ENCODE assay signal across 12 cellular contexts in genomic region chr9:107732781-107733529, GRCh38.
DNase-seq lines count a peak whose midpoint lies in the region; ATAC-seq, FAIRE-seq and TF ChIP-seq lines count a peak whose summit lies in the region.
"Had no signal": no experiment of that assay in that cellular context is flagged by ENCODE, and none has a peak within 500 bp of the region (broad histone marks: within the 10 kb centered on the region; RNA-seq: fewer than 3 reads in every experiment).

No MANE protein-coding gene starts in this region.

- no peak overlapping the region for H3K27ac Mint-ChIP-seq in naive thymus-derived CD4-positive, alpha-beta T cell
- H3K27ac Mint-ChIP-seq: activated T-helper 1 cell treated with anti-CD3 and anti-CD28 coated beads, Interleukin-12 subunit alpha, Interleukin-12 subunit beta, Interleukin-2, Interleukin-4 antibody, amounts not matched to agents 30 ng/mL and 10 ng/mL and 1 ng/mL, durations not matched to agents 14 hours and 24 hours and 36 hours; natural killer cell had no signal

- peak; percentile 45 to 54; a peak in 4 of 6 replicates for ATAC-seq in A549
- ATAC-seq in naive thymus-derived CD4-positive, alpha-beta T cell, result no peak
- ATAC-seq: natural killer cell had no signal

- H3K4me3 Mint-ChIP-seq in naive thymus-derived CD4-positive, alpha-beta T cell, result no peak overlapping the region
- H3K4me3 Mint-ChIP-seq: activated T-helper 1 cell treated with anti-CD3 and anti-CD28 coated beads, Interleukin-12 subunit alpha, Interleukin-12 subunit beta, Interleukin-2, Interleukin-4 antibody, amounts not matched to agents 30 ng/mL and 10 ng/mL and 1 ng/mL, durations not matched to agents 14 hours and 24 hours and 36 hours; natural killer cell had no signal

- H3K27me3 ChIP-seq in muscle layer of colon (ENCODE audit: control insufficient read depth in 1 of 2, insufficient read depth in 2 of 2, low read length in 2 of 2) (no peaks in the 10 kb centered on the region), A673 (replicated peaks; ENCODE audit: insufficient read depth, low read depth, low read length, poor library complexity) (no peaks in the 10 kb centered on the region)
- H3K27me3 ChIP-seq in naive thymus-derived CD4-positive, alpha-beta T cell (ENCODE audit: control insufficient read depth in 2 of 2, insufficient read depth in 2 of 2, low read length in 2 of 2), result no peaks in the 10 kb centered on the region
- H3K27me3 ChIP-seq: BLaER1 had no signal

- DNase-seq in A549 (ENCODE audit: low read depth in 1 of 2, low spot score in 1 of 2) (no peak), OCI-M1 (lab: John Stamatoyannopoulos, UW) (peak; percentile 52), epithelial cell of proximal tubule (ENCODE audit: low read depth) (peak; percentile 68), A673 (ENCODE audit: low spot score) (no peak), AML-193 (lab: John Stamatoyannopoulos, UW) (no peak)
- no peak for DNase-seq in naive thymus-derived CD4-positive, alpha-beta T cell
- DNase-seq in activated CD4-positive, CD25-positive, alpha-beta regulatory T cell (lab: John Stamatoyannopoulos, UW), result no peak
- DNase-seq: natural killer cell, NCI-H187 treated with DMSO at 0.1 percent for 48 hours had no signal

- no peaks in the 10 kb centered on the region for H3K9me3 ChIP-seq in A549
- no peaks in the 10 kb centered on the region for H3K9me3 ChIP-seq in muscle layer of colon (ENCODE audit: low read length)
- H3K9me3 ChIP-seq in A673 (ENCODE audit: low read depth, low read length, poor library complexity, severe bottlenecking), result no peaks in the 10 kb centered on the region
- H3K9me3 ChIP-seq in naive thymus-derived CD4-positive, alpha-beta T cell (ENCODE audit: control insufficient read depth in 2 of 3, low read length in 3 of 3), result no peaks in the 10 kb centered on the region
- H3K9me3 ChIP-seq: BLaER1 had no signal

- H3K4me1 ChIP-seq in A549 (peaks cover 18% of the 10 kb centered on the region), muscle layer of colon (ENCODE audit: insufficient read depth, low read length) (peaks cover 23% of the 10 kb centered on the region), A673 (ENCODE audit: insufficient read depth, low read length, poor library complexity, severe bottlenecking) (no peaks in the 10 kb centered on the region)
- H3K4me1 ChIP-seq in naive thymus-derived CD4-positive, alpha-beta T cell (ENCODE audit: control insufficient read depth in 2 of 2, insufficient read depth in 2 of 2, low read length in 2 of 2), result no peaks in the 10 kb centered on the region
- H3K4me1 ChIP-seq: BLaER1 had no signal

- TF ChIP-seq RAD21 in A549 (conservative IDR thresholded peaks at IDR 0.05 in 1 of 2, IDR thresholded peaks at IDR 0.05 in 1 of 2), result no peak

- H3K27me3 Mint-ChIP-seq in naive thymus-derived CD4-positive, alpha-beta T cell, result peaks cover 0 to 15% (median 0%) of the 10 kb centered on the region in 5 donors

- no peak for TF ChIP-seq POLR2A in A549 (IDR thresholded peaks at IDR 0.05; ENCODE audit: low read length)

- TF ChIP-seq EP300 in A549 (IDR thresholded peaks at IDR 0.05), result no peak

- 35% methylated on average over 8 of the region's 8 CpGs for WGBS in A549 (ENCODE audit: missing lambda C conversion rate)

- peak overlapping the region; percentile 17 for H3K9ac ChIP-seq in muscle layer of colon (ENCODE audit: low read length)
- H3K9ac ChIP-seq: BLaER1 had no signal

- FAIRE-seq in A549 (lab: Jason Lieb, UNC), result no peak

- intact Hi-C loops in A673 (cut with micrococcal nuclease; ENCODE audit: unreplicated experiment), result no loop called here
- intact Hi-C loops in naive thymus-derived CD4-positive, alpha-beta T cell (cut with micrococcal nuclease), result no loop called here

- no peaks in the 10 kb centered on the region for H3K36me3 ChIP-seq in muscle layer of colon (ENCODE audit: insufficient read depth, low read length)
- H3K36me3 ChIP-seq in A673 (ENCODE audit: insufficient read depth, low read length, poor library complexity, severe bottlenecking), result no peaks in the 10 kb centered on the region
- no peaks in the 10 kb centered on the region for H3K36me3 ChIP-seq in naive thymus-derived CD4-positive, alpha-beta T cell (ENCODE audit: control insufficient read depth in 2 of 3, insufficient read depth in 3 of 3, low read length in 3 of 3)
- H3K36me3 ChIP-seq: BLaER1 had no signal

- peak overlapping the region; percentile 69 for H3K4me2 ChIP-seq in A549
- H3K4me2 ChIP-seq: BLaER1 had no signal

- POLR2A ChIA-PET in A549 (lab: Yijun Ruan, JAX) (no interaction called here), A673 (lab: Charles Lee; ENCODE audit: low non-redundant PET) (no interaction called here)
- POLR2A ChIA-PET in naive thymus-derived CD4-positive, alpha-beta T cell (lab: Charles Lee), result no interaction called here

- H3K4me1 Mint-ChIP-seq in naive thymus-derived CD4-positive, alpha-beta T cell, result peaks cover 0 to 3% (median 0%) of the 10 kb centered on the region in 7 donors
- H3K4me1 Mint-ChIP-seq: natural killer cell had no signal

- H3K4me3 ChIP-seq in A549 (no peak overlapping the region), epithelial cell of proximal tubule (ENCODE audit: low read depth, low read length) (peak overlapping the region; percentile 24), muscle layer of colon (ENCODE audit: low read depth in 1 of 2, low read length in 2 of 2) (peak overlapping the region; percentile 3 to 55), A673 (ENCODE audit: low read depth, low read length, poor library complexity, severe bottlenecking) (no peak overlapping the region)
- H3K4me3 ChIP-seq in naive thymus-derived CD4-positive, alpha-beta T cell (ENCODE audit: low read length), result no peak overlapping the region
- H3K4me3 ChIP-seq: BLaER1 had no signal

- TF ChIP-seq CTCF in A549 (IDR thresholded peaks at IDR 0.05) (no peak), epithelial cell of proximal tubule (conservative IDR thresholded peaks at IDR 0.05; ENCODE audit: low read depth, low read length) (no peak), A673 (conservative IDR thresholded peaks at IDR 0.05; ENCODE audit: low read depth, low read length) (no peak)

- CTCF ChIA-PET in A549 (lab: Yijun Ruan, JAX), result interaction anchor here (0.6 to 1.4 kb wide), 2 partner anchors 267 to 836 kb away, joined by 4 to 6 read pairs; no protein-coding TSS in a partner anchor
- CTCF ChIA-PET in A673 (lab: Charles Lee), result no interaction called here
- CTCF ChIA-PET in naive thymus-derived CD4-positive, alpha-beta T cell (lab: Charles Lee), result no interaction called here

- peaks cover 0 to 13% (median 3%) of the 10 kb centered on the region in 11 donors for H3K9me3 Mint-ChIP-seq in naive thymus-derived CD4-positive, alpha-beta T cell
- H3K9me3 Mint-ChIP-seq: activated T-helper 1 cell treated with anti-CD3 and anti-CD28 coated beads, Interleukin-12 subunit alpha, Interleukin-12 subunit beta, Interleukin-2, Interleukin-4 antibody, amounts not matched to agents 30 ng/mL and 10 ng/mL and 1 ng/mL, durations not matched to agents 14 hours and 24 hours and 36 hours; natural killer cell had no signal

- H3K36me3 Mint-ChIP-seq in naive thymus-derived CD4-positive, alpha-beta T cell, result no peaks in the 10 kb centered on the region
- H3K36me3 Mint-ChIP-seq: natural killer cell had no signal

- H3K27ac ChIP-seq in A549, result peak overlapping the region; percentile 49 to 71
- H3K27ac ChIP-seq in muscle layer of colon (ENCODE audit: low read depth, low read length), result peak overlapping the region; percentile 50
- no peak overlapping the region for H3K27ac ChIP-seq in A673 (ENCODE audit: low read depth, low read length, poor library complexity, severe bottlenecking)
- no peak overlapping the region for H3K27ac ChIP-seq in naive thymus-derived CD4-positive, alpha-beta T cell (ENCODE audit: low read depth, low read length)
- H3K27ac ChIP-seq: BLaER1 had no signal

- no TSS peak for BruUV-seq in A673 (replicated peaks; lab: Mats Ljungman, UMichigan)

TF ChIP-seq in A549, 52 proteins besides CTCF, POLR2A, EP300 and RAD21:
- TF ChIP-seq BCL3 (IDR thresholded peaks at IDR 0.05), result no peak
- no peak for TF ChIP-seq ATOH8 (CRISPR knock-in tag; IDR thresholded peaks at IDR 0.05; ENCODE audit: low read depth)
- TF ChIP-seq ZNF302 (CRISPR knock-in tag; IDR thresholded peaks at IDR 0.05), result no peak
- no peak for TF ChIP-seq HOXB13 (CRISPR knock-in tag; IDR thresholded peaks at IDR 0.05; ENCODE audit: low read depth)
- TF ChIP-seq TP53 (CRISPR knock-in tag; IDR thresholded peaks at IDR 0.05), result no peak
- TF ChIP-seq EHMT2 (IDR thresholded peaks at IDR 0.05; ENCODE audit: low read depth), result no peak
- TF ChIP-seq MAFK (IDR thresholded peaks at IDR 0.05; ENCODE audit: partially characterized antibody), result no peak
- TF ChIP-seq CEBPB (IDR thresholded peaks at IDR 0.05), result no peak

Comparison
In these comparisons a context has a peak if more than half of its experiments do, and no peak if none do; other contexts are left out.
1. DNase-seq: peak in OCI-M1 (single experiment) and epithelial cell of proximal tubule (single experiment); none in A549 (0 of 2), A673 (single experiment), AML-193 (0 of 2), naive thymus-derived CD4-positive, alpha-beta T cell (0 of 9) and activated CD4-positive, CD25-positive, alpha-beta regulatory T cell (0 of 4).
2. H3K27ac ChIP-seq: peak in A549 (2 of 2) and muscle layer of colon (single experiment); none in A673 (single experiment) and naive thymus-derived CD4-positive, alpha-beta T cell (single experiment).
3. H3K4me3 ChIP-seq: peak in epithelial cell of proximal tubule (single experiment) and muscle layer of colon (2 of 2); none in A549 (single experiment), A673 (single experiment) and naive thymus-derived CD4-positive, alpha-beta T cell (single experiment).